8 cellular contexts compared by ENCODE assay signal in the genomic region with DNA sequence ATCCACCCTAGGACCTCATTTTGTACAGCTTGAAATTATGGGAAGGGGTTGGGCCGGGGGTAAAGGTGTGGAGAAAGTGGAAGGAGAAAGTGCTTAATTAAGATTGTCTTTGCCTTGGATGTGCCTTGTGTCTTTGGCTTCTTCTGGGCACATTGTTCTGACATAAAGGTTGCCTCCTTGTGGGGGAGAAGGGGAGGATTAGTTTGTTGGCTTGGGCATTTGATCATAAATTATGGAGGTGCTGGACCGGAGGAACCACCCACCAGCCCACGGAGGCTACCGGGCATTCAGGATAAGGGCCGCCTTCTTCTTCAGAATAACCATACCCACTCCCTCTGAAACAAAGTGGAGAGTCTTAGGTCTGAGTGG. TPM values are rescaled to one million over a fixed set of nuclear protein-coding genes. Genes with fewer than 3 reads are reported as not detected.
DNase-seq lines count a peak whose midpoint lies in the region; ATAC-seq and TF ChIP-seq lines count a peak whose summit lies in the region.

No MANE protein-coding gene starts in this region.

- TF ChIP-seq CTCF in GM13976 (IDR thresholded peaks at IDR 0.05; ENCODE audit: borderline replicate concordance, control extremely low read depth, extremely low read depth, insufficient read depth, missing control alignments) (no peak), RWPE1 (conservative IDR thresholded peaks at IDR 0.05; ENCODE audit: low read depth) (no peak; the same call in 1 of the 2 replicates)

- CTCF ChIA-PET in RWPE1 (lab: Yijun Ruan, JAX), result interaction anchor here (0.9 kb wide), 1 partner anchor 27 kb away, joined by 4 read pairs; no protein-coding TSS in a partner anchor

- peaks cover 16% of the 10 kb centered on the region for H3K4me1 ChIP-seq in effector memory CD4-positive, alpha-beta T cell (ENCODE audit: control insufficient read depth, insufficient read depth, low read length, poor library complexity, severe bottlenecking)

- no peak for ATAC-seq in GM21381 (IDR thresholded peaks at IDR 0.05; ENCODE audit: unreplicated experiment)

- peak overlapping the region; percentile 69 for H3K4me3 ChIP-seq in effector memory CD4-positive, alpha-beta T cell (ENCODE audit: insufficient read depth, low read depth, low read length, poor library complexity, severe bottlenecking)

- H3K9me3 ChIP-seq in effector memory CD4-positive, alpha-beta T cell (ENCODE audit: control insufficient read depth, low read length), result no peaks in the 10 kb centered on the region

- peak overlapping the region; percentile 92 for H3K27ac ChIP-seq in RWPE1
- peak overlapping the region; percentile 74 for H3K27ac ChIP-seq in effector memory CD4-positive, alpha-beta T cell (ENCODE audit: insufficient read depth, low read length, poor library complexity, severe bottlenecking)

- in situ Hi-C loops in GM13976 (cut with MboI; ENCODE audit: low sequenced_read_pairs, unreplicated experiment), result no loop called here

- no peaks in the 10 kb centered on the region for H3K27me3 ChIP-seq in effector memory CD4-positive, alpha-beta T cell (replicated peaks; ENCODE audit: control insufficient read depth, insufficient read depth, low read length, poor library complexity, severe bottlenecking)

- peaks cover 7% of the 10 kb centered on the region for H3K36me3 ChIP-seq in effector memory CD4-positive, alpha-beta T cell (ENCODE audit: control insufficient read depth, insufficient read depth, low read length)

- POLR2A ChIA-PET in RWPE1 (lab: Yijun Ruan, JAX; ENCODE audit: low non-redundant PET), result no interaction called here

- DNase-seq in AG08395 (ENCODE audit: low spot score), result peak; percentile 58
- DNase-seq in GM13976 (ENCODE audit: low spot score), result peak; percentile 32
- peak; percentile 44 for DNase-seq in RWPE1 (ENCODE audit: low spot score)
- DNase-seq in effector memory CD4-positive, alpha-beta T cell, result peak in 1 of 3 donors; percentile 11
- DNase-seq in myocyte (ENCODE audit: low read depth), result peak; percentile 28
- DNase-seq in SIG-M5 treated with dmso at 0.1 percent for 504 hours (lab: John Stamatoyannopoulos, UW; ENCODE audit: unreplicated experiment), result no peak
- DNase-seq in stimulated activated CD8-positive, alpha-beta memory T cell treated with anti-CD3 and anti-CD28 coated beads, Interleukin-4, amount 100 ng/mL, for 48 hours, result no peak

RNA-seq across cellular contexts. Expression of a gene that starts 1.3 kb away (rescaled TPM):
- total RNA-seq in myocyte, result 93.0 and 94.1 TPM in 2 replicates
- polyA plus RNA-seq in myocyte (2012), result 47.2 TPM

RNA-seq across cellular contexts. Expression of a gene that starts 33.2 kb away (rescaled TPM):
- 24.7 and 39.6 TPM in 2 replicates for total RNA-seq in myocyte
- 70.3 TPM for polyA plus RNA-seq in myocyte (2012)

RNA-seq across cellular contexts. Expression of a gene that starts 47.1 kb away (rescaled TPM):
- 19.7 and 49.9 TPM in 2 replicates for total RNA-seq in myocyte
- polyA plus RNA-seq in myocyte (2012), result 11.0 TPM

RNA-seq across cellular contexts. Expression of a gene that starts 53.8 kb away (rescaled TPM):
- total RNA-seq in myocyte, result 462 and 502 TPM in 2 replicates
- polyA plus RNA-seq in myocyte (2012), result 4,113 TPM

Comparison
In these comparisons a context has a peak if more than half of its experiments do, and no peak if none do; other contexts are left out.
1. DNase-seq: peak in AG08395 (single experiment), GM13976 (single experiment), RWPE1 (single experiment) and myocyte (single experiment); none in SIG-M5 treated with dmso at 0.1 percent for 504 hours (single experiment) and stimulated activated CD8-positive, alpha-beta memory T cell treated with anti-CD3 and anti-CD28 coated beads, Interleukin-4, amount 100 ng/mL, for 48 hours (single experiment).